18 cellular contexts compared by ENCODE assay signal in the genomic region with DNA sequence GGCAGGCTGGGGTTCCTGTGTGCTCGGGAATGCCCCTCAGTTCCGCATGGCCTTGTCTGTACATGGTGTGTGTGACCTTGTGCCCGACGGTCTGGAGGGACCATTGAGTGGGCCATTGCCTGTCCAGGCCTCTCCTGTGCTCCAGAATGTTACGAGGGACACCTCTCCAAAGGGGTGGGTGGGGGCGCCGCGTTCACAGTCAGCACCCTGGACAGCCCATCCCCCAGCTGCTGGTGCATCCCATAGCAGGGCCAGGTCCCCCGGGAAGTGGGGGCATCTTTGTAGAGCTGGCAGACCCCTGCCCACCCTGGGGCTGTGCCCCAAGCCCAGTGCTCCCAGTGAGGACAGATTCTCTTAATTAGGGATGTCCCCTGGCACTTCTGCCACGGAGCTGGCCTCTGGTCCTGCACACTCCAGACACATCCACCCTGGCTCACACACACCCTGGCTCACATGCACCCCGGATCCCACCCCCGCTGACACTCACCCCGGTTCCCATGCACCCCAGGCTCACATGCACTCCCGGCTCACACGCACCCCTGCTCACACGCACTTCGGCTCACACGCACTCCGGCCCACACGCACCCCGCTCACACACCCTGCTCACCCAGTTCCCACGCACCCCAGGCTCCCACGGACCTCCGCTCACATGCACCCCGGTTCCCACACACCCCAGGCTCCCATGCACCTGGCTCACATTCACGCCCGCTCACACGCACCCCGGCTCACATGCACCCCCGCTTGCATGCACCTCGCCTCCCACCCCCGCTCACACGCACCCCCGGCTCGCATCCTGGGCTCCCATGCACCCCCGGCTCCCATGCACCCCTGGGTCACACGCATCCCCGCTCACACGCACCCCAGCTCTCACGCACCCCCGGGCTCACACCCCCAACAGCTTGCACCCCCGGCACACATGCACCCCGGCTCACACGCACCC.
"Had no signal": no experiment of that assay in that cellular context is flagged by ENCODE, and none has a peak within 500 bp of the region (broad histone marks: within the 10 kb centered on the region; RNA-seq: fewer than 3 reads in every experiment).

No MANE protein-coding gene starts in this region.

- ATAC-seq: gastroesophageal sphincter, left lung had no signal

- H3K9me3 Mint-ChIP-seq: activated naive CD8-positive, alpha-beta T cell treated with anti-CD3 and anti-CD28 coated beads for 36 hours; activated T-helper 1 cell treated with anti-CD3 and anti-CD28 coated beads, Interleukin-12 subunit alpha, Interleukin-12 subunit beta, Interleukin-2, Interleukin-4 antibody, amounts not matched to agents 30 ng/mL and 10 ng/mL and 1 ng/mL, durations not matched to agents 14 hours and 24 hours and 36 hours; nephron progenitor cell had no signal

- H3K4me3 Mint-ChIP-seq: activated naive CD8-positive, alpha-beta T cell treated with anti-CD3 and anti-CD28 coated beads for 36 hours; activated T-helper 1 cell treated with anti-CD3 and anti-CD28 coated beads, Interleukin-12 subunit alpha, Interleukin-12 subunit beta, Interleukin-2, Interleukin-4 antibody, amounts not matched to agents 30 ng/mL and 10 ng/mL and 1 ng/mL, durations not matched to agents 14 hours and 24 hours and 36 hours; nephron progenitor cell had no signal

- H3K27me3 Mint-ChIP-seq: activated naive CD8-positive, alpha-beta T cell treated with anti-CD3 and anti-CD28 coated beads for 36 hours; progenitor cell of endocrine pancreas had no signal

- DNase-seq: activated CD4-positive, alpha-beta T cell treated with anti-CD3 and anti-CD28 coated beads, Interleukin-2, amount 50 U/mL, for 4 hours; activated naive CD8-positive, alpha-beta T cell treated with anti-CD3 and anti-CD28 coated beads for 36 hours; amniotic stem cell; erythroblast; heart right ventricle; left lung; midbrain; nephron progenitor cell; stimulated activated CD4-positive, alpha-beta T cell treated with anti-CD3 and anti-CD28 coated beads, Interleukin-2, amount 100 ng/mL, for 24 hours; stomach; T-helper 2 cell; WERI-Rb-1 had no signal

- H3K4me3 ChIP-seq: cardiac muscle cell, heart right ventricle, left lung, right atrium auricular region, stomach, upper lobe of left lung had no signal

- H3K27ac Mint-ChIP-seq: activated naive CD8-positive, alpha-beta T cell treated with anti-CD3 and anti-CD28 coated beads for 36 hours; activated T-helper 1 cell treated with anti-CD3 and anti-CD28 coated beads, Interleukin-12 subunit alpha, Interleukin-12 subunit beta, Interleukin-2, Interleukin-4 antibody, amounts not matched to agents 30 ng/mL and 10 ng/mL and 1 ng/mL, durations not matched to agents 14 hours and 24 hours and 36 hours; nephron progenitor cell; progenitor cell of endocrine pancreas had no signal

- H3K36me3 Mint-ChIP-seq: activated naive CD8-positive, alpha-beta T cell treated with anti-CD3 and anti-CD28 coated beads for 36 hours had no signal
